Comparison of ENCODE assay signal across 1 cellular context in genomic region chr7:130865408-130866236, GRCh38.
A peak's percentile ranks its signal among the peaks of the same experiment; 100 is the strongest.
TF ChIP-seq lines count a peak whose summit lies in the region.

No MANE protein-coding gene starts in this region.

TF ChIP-seq in HepG2, 621 proteins besides CTCF, POLR2A, EP300 and RAD21 (continued from another document and continues in another):
- TF ChIP-seq, protein P1, sequence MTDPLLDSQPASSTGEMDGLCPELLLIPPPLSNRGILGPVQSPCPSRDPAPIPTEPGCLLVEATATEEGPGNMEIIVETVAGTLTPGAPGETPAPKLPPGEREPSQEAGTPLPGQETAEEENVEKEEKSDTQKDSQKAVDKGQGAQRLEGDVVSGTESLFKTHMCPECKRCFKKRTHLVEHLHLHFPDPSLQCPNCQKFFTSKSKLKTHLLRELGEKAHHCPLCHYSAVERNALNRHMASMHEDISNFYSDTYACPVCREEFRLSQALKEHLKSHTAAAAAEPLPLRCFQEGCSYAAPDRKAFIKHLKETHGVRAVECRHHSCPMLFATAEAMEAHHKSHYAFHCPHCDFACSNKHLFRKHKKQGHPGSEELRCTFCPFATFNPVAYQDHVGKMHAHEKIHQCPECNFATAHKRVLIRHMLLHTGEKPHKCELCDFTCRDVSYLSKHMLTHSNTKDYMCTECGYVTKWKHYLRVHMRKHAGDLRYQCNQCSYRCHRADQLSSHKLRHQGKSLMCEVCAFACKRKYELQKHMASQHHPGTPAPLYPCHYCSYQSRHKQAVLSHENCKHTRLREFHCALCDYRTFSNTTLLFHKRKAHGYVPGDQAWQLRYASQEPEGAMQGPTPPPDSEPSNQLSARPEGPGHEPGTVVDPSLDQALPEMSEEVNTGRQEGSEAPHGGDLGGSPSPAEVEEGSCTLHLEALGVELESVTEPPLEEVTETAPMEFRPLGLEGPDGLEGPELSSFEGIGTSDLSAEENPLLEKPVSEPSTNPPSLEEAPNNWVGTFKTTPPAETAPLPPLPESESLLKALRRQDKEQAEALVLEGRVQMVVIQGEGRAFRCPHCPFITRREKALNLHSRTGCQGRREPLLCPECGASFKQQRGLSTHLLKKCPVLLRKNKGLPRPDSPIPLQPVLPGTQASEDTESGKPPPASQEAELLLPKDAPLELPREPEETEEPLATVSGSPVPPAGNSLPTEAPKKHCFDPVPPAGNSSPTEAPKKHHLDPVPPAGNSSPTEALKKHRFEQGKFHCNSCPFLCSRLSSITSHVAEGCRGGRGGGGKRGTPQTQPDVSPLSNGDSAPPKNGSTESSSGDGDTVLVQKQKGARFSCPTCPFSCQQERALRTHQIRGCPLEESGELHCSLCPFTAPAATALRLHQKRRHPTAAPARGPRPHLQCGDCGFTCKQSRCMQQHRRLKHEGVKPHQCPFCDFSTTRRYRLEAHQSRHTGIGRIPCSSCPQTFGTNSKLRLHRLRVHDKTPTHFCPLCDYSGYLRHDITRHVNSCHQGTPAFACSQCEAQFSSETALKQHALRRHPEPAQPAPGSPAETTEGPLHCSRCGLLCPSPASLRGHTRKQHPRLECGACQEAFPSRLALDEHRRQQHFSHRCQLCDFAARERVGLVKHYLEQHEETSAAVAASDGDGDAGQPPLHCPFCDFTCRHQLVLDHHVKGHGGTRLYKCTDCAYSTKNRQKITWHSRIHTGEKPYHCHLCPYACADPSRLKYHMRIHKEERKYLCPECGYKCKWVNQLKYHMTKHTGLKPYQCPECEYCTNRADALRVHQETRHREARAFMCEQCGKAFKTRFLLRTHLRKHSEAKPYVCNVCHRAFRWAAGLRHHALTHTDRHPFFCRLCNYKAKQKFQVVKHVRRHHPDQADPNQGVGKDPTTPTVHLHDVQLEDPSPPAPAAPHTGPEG (CRISPR knock-in tag; IDR thresholded peaks at IDR 0.05) = no peak
- no peak for TF ChIP-seq HDAC6 (IDR thresholded peaks at IDR 0.05; ENCODE audit: low read depth, low read length)
- 0 out of 2 replicates have a peak, but pooled peaks have one; percentile 54 for TF ChIP-seq NKX3-1 (CRISPR knock-in tag; IDR thresholded peaks at IDR 0.05)
- TF ChIP-seq TCF7 (IDR thresholded peaks at IDR 0.05; ENCODE audit: low read depth) = no peak
- no peak for TF ChIP-seq ZBTB37 (CRISPR knock-in tag; IDR thresholded peaks at IDR 0.05)
- TF ChIP-seq ZNF841 (CRISPR knock-in tag; IDR thresholded peaks at IDR 0.05; ENCODE audit: borderline replicate concordance) = peak; percentile 38; the same call in 1 of the 2 replicates
- no peak for TF ChIP-seq RBAK (CRISPR knock-in tag; IDR thresholded peaks at IDR 0.05)
- 0 out of 2 replicates have a peak, but pooled peaks have one; percentile 54 for TF ChIP-seq AKNA (CRISPR knock-in tag; IDR thresholded peaks at IDR 0.05; ENCODE audit: borderline replicate concordance)
- 0 out of 2 replicates have a peak, but pooled peaks have one; percentile 21 for TF ChIP-seq ELF3 (CRISPR knock-in tag; IDR thresholded peaks at IDR 0.05)
- no peak for TF ChIP-seq YY1 (IDR thresholded peaks at IDR 0.05; ENCODE audit: insufficient read depth, insufficient replicate concordance, low read depth, low read length)
- 0 out of 2 replicates have a peak, but pooled peaks have one; percentile 33 for TF ChIP-seq PPARG (CRISPR knock-in tag; conservative IDR thresholded peaks at IDR 0.05)
- TF ChIP-seq, protein P2, sequence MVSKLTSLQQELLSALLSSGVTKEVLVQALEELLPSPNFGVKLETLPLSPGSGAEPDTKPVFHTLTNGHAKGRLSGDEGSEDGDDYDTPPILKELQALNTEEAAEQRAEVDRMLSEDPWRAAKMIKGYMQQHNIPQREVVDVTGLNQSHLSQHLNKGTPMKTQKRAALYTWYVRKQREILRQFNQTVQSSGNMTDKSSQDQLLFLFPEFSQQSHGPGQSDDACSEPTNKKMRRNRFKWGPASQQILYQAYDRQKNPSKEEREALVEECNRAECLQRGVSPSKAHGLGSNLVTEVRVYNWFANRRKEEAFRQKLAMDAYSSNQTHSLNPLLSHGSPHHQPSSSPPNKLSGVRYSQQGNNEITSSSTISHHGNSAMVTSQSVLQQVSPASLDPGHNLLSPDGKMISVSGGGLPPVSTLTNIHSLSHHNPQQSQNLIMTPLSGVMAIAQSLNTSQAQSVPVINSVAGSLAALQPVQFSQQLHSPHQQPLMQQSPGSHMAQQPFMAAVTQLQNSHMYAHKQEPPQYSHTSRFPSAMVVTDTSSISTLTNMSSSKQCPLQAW (CRISPR knock-in tag; IDR thresholded peaks at IDR 0.05) = no peak
- peak; percentile 51 to 96 for TF ChIP-seq REST (IDR thresholded peaks at IDR 0.05; ENCODE audit: borderline replicate concordance in 1 of 2, low read depth in 1 of 2, low read length in 2 of 2)
- no peak for TF ChIP-seq NFE2 (CRISPR knock-in tag; IDR thresholded peaks at IDR 0.05)
- TF ChIP-seq, protein P3, sequence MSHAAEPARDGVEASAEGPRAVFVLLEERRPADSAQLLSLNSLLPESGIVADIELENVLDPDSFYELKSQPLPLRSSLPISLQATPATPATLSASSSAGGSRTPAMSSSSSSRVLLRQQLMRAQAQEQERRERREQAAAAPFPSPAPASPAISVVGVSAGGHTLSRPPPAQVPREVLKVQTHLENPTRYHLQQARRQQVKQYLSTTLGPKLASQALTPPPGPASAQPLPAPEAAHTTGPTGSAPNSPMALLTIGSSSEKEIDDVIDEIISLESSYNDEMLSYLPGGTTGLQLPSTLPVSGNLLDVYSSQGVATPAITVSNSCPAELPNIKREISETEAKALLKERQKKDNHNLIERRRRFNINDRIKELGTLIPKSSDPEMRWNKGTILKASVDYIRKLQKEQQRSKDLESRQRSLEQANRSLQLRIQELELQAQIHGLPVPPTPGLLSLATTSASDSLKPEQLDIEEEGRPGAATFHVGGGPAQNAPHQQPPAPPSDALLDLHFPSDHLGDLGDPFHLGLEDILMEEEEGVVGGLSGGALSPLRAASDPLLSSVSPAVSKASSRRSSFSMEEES (CRISPR knock-in tag; IDR thresholded peaks at IDR 0.05) = peak; percentile 72; the same call in 1 of the 2 replicates
- peak; percentile 61 for TF ChIP-seq RARA (CRISPR knock-in tag; IDR thresholded peaks at IDR 0.05)
- 0 out of 2 replicates have a peak, but pooled peaks have one; percentile 19 for TF ChIP-seq ZNF12 (CRISPR knock-in tag; IDR thresholded peaks at IDR 0.05)
- TF ChIP-seq MIER2 (CRISPR knock-in tag; IDR thresholded peaks at IDR 0.05) = peak; percentile 98
- TF ChIP-seq STAG1 (CRISPR knock-in tag; IDR thresholded peaks at IDR 0.05) = no peak
- TF ChIP-seq KMT2B (CRISPR knock-in tag; IDR thresholded peaks at IDR 0.05) = peak; percentile 56; the same call in 1 of the 2 replicates
- 0 out of 2 replicates have a peak, but pooled peaks have one; percentile 24 for TF ChIP-seq HDAC2 (CRISPR knock-in tag; IDR thresholded peaks at IDR 0.05)
- TF ChIP-seq TAF15 (IDR thresholded peaks at IDR 0.05; ENCODE audit: low read depth, low read length, poor library complexity, severe bottlenecking) = no peak
- TF ChIP-seq ZNF18 (CRISPR knock-in tag; IDR thresholded peaks at IDR 0.05; ENCODE audit: insufficient replicate concordance) = peak; percentile 31
- no peak for TF ChIP-seq ZFP91 (CRISPR knock-in tag; IDR thresholded peaks at IDR 0.05; ENCODE audit: borderline replicate concordance)
- 0 out of 2 replicates have a peak, but pooled peaks have one; percentile 55 for TF ChIP-seq DNMT3B (CRISPR knock-in tag; conservative IDR thresholded peaks at IDR 0.05)
